8 cellular contexts compared by ENCODE assay signal in genomic region chr16:46884513-46885293, GRCh38. TPM values are rescaled to one million over a fixed set of nuclear protein-coding genes. Genes with fewer than 3 reads are reported as not detected.
A peak's percentile ranks its signal among the peaks of the same experiment; 100 is the strongest.
DNase-seq lines count a peak whose midpoint lies in the region; ATAC-seq and TF ChIP-seq lines count a peak whose summit lies in the region.

No MANE protein-coding gene starts in this region.

- DNase-seq in activated T-cell treated with anti-CD3 and anti-CD28 coated beads for 48 hours (ENCODE audit: low read depth) (peak; percentile 21), activated T-cell treated with anti-CD3 and anti-CD28 coated beads for 4 hours (no peak), natural killer cell (no peak), GM20000 (ENCODE audit: low spot score) (no peak), iPS-NIHi7 (ENCODE audit: extremely low spot score) (no peak)
- DNase-seq in activated CD4-positive, alpha-beta T cell treated with anti-CD3 and anti-CD28 coated beads, Interleukin-2, amount 10 ng/mL, durations not matched to agents 24 days and 14 days, result peak; percentile 78

- peaks cover 0 to 4% of the 10 kb centered on the region in 2 donors for H3K4me1 ChIP-seq in esophagus (ENCODE audit: control insufficient read depth in 2 of 2, insufficient read depth in 2 of 2, low read length in 1 of 2)

- peaks cover 14% of the 10 kb centered on the region for H3K4me1 Mint-ChIP-seq in activated CD4-positive, alpha-beta T cell treated with anti-CD3 and anti-CD28 coated beads, Interleukin-2, amount 10 ng/mL, durations not matched to agents 24 days and 14 days
- H3K4me1 Mint-ChIP-seq in natural killer cell, result peaks cover 6 to 18% of the 10 kb centered on the region in 2 donors

- H3K9me3 Mint-ChIP-seq in activated CD4-positive, alpha-beta T cell treated with anti-CD3 and anti-CD28 coated beads, Interleukin-2, amount 10 ng/mL, durations not matched to agents 24 days and 14 days, result no peaks in the 10 kb centered on the region
- no peaks in the 10 kb centered on the region for H3K9me3 Mint-ChIP-seq in natural killer cell

- peak overlapping the region; percentile 78 to 84 for H3K27ac ChIP-seq in esophagus (ENCODE audit: low read depth in 2 of 2, low read length in 1 of 2)

- H3K27me3 Mint-ChIP-seq in activated CD4-positive, alpha-beta T cell treated with anti-CD3 and anti-CD28 coated beads, Interleukin-2, amount 10 ng/mL, durations not matched to agents 24 days and 14 days, result peaks cover 27% of the 10 kb centered on the region
- peaks cover 8 to 14% of the 10 kb centered on the region in 2 donors for H3K27me3 Mint-ChIP-seq in natural killer cell (ENCODE audit: low read depth in 2 of 2)

- peak overlapping the region; percentile 79 to 81 for H3K4me3 ChIP-seq in esophagus (ENCODE audit: low read depth in 1 of 2, low read length in 2 of 2)

- WGBS in esophagus, 2 donors, result 3 to 4% methylated on average over 69 to 72 of the region's 72 CpGs

- peak overlapping the region; percentile 62 for H3K27ac Mint-ChIP-seq in activated CD4-positive, alpha-beta T cell treated with anti-CD3 and anti-CD28 coated beads, Interleukin-2, amount 10 ng/mL, durations not matched to agents 24 days and 14 days
- no peak overlapping the region for H3K27ac Mint-ChIP-seq in natural killer cell

- H3K9me3 ChIP-seq in esophagus (ENCODE audit: control insufficient read depth in 2 of 2, insufficient read depth in 1 of 2, low read depth in 1 of 2, low read length in 1 of 2), result no peaks in the 10 kb centered on the region

- H3K4me3 Mint-ChIP-seq in activated CD4-positive, alpha-beta T cell treated with anti-CD3 and anti-CD28 coated beads, Interleukin-2, amount 10 ng/mL, durations not matched to agents 24 days and 14 days, result peak overlapping the region; percentile 85
- H3K4me3 Mint-ChIP-seq in natural killer cell, result peak overlapping the region; percentile 91

- intact Hi-C loops in activated CD4-positive, alpha-beta T cell treated with anti-CD3 and anti-CD28 coated beads, Interleukin-2, amount 10 ng/mL, durations not matched to agents 24 days and 14 days (cut with micrococcal nuclease), result loop anchor here (1.0 to 2.0 kb wide), 4 partner anchors 22 to 195 kb away; partner anchors contain the start of genes C16orf87, ORC6 and VPS35
- intact Hi-C loops in natural killer cell (cut with micrococcal nuclease), result no loop called here

- TF ChIP-seq CTCF in natural killer cell (IDR thresholded peaks at IDR 0.05) (no peak), GM20000 (IDR thresholded peaks at IDR 0.05; ENCODE audit: extremely low read depth, missing control alignments) (no peak)

- peak; percentile 33 for ATAC-seq in HG03135 (IDR thresholded peaks at IDR 0.05; ENCODE audit: unreplicated experiment)
- peak in 1 of 3 donors; percentile 12 for ATAC-seq in natural killer cell

- no peaks in the 10 kb centered on the region for H3K27me3 ChIP-seq in esophagus (ENCODE audit: control insufficient read depth in 1 of 2, insufficient read depth in 2 of 2, low read length in 2 of 2)

- peaks cover 1% of the 10 kb centered on the region for H3K36me3 Mint-ChIP-seq in activated CD4-positive, alpha-beta T cell treated with anti-CD3 and anti-CD28 coated beads, Interleukin-2, amount 10 ng/mL, durations not matched to agents 24 days and 14 days (ENCODE audit: low read depth)
- H3K36me3 Mint-ChIP-seq in natural killer cell, result no peaks in the 10 kb centered on the region

- H3K36me3 ChIP-seq in esophagus (ENCODE audit: control insufficient read depth in 2 of 2, insufficient read depth in 2 of 2, low read length in 1 of 2), result peaks cover 0 to 3% of the 10 kb centered on the region in 2 donors

RNA-seq across cellular contexts. Expression of gene GPT2, which starts 0.5 kb away (rescaled TPM):
- total RNA-seq in activated CD4-positive, alpha-beta T cell treated with anti-CD3 and anti-CD28 coated beads, Interleukin-2, amount 10 ng/mL, durations not matched to agents 24 days and 14 days, result 15.7 and 16.0 TPM in 2 replicates
- 10 to 100 TPM; 53.8 to 65.8 TPM for polyA plus RNA-seq in esophagus
- total RNA-seq in natural killer cell, result 1 to 10 TPM in 2 of 3 donors, under 1 TPM in 1; 0.64 to 1.3 (median 1.2) TPM

RNA-seq across cellular contexts. Expression of gene C16orf87, which starts 53.7 kb away (rescaled TPM):
- total RNA-seq in activated CD4-positive, alpha-beta T cell treated with anti-CD3 and anti-CD28 coated beads, Interleukin-2, amount 10 ng/mL, durations not matched to agents 24 days and 14 days, result 32.0 and 32.7 TPM in 2 replicates
- polyA plus RNA-seq in esophagus, result 1 to 10 TPM; 3.6 to 3.7 TPM
- 10 to 100 TPM; 18.3 to 23.0 (median 18.8) TPM for total RNA-seq in natural killer cell

Comparison
In these comparisons a context has a peak if more than half of its experiments do, and no peak if none do; other contexts are left out.
1. DNase-seq: peak in activated T-cell treated with anti-CD3 and anti-CD28 coated beads for 48 hours (single experiment) and activated CD4-positive, alpha-beta T cell treated with anti-CD3 and anti-CD28 coated beads, Interleukin-2, amount 10 ng/mL, durations not matched to agents 24 days and 14 days (single experiment); none in activated T-cell treated with anti-CD3 and anti-CD28 coated beads for 4 hours (single experiment), natural killer cell (single experiment), GM20000 (single experiment) and iPS-NIHi7 (single experiment).